11 cellular contexts compared by ENCODE assay signal in genomic region chr3:46717447-46718231, GRCh38. TPM values are rescaled to one million over a fixed set of nuclear protein-coding genes. Genes with fewer than 3 reads are reported as not detected.
DNase-seq lines count a peak whose midpoint lies in the region; ATAC-seq and TF ChIP-seq lines count a peak whose summit lies in the region.
"Had no signal": no experiment of that assay in that cellular context is flagged by ENCODE, and none has a peak within 500 bp of the region (broad histone marks: within the 10 kb centered on the region; RNA-seq: fewer than 3 reads in every experiment).

A gene with protein sequence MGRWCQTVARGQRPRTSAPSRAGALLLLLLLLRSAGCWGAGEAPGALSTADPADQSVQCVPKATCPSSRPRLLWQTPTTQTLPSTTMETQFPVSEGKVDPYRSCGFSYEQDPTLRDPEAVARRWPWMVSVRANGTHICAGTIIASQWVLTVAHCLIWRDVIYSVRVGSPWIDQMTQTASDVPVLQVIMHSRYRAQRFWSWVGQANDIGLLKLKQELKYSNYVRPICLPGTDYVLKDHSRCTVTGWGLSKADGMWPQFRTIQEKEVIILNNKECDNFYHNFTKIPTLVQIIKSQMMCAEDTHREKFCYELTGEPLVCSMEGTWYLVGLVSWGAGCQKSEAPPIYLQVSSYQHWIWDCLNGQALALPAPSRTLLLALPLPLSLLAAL (minus strand): TSS chr3:46717869. CDS start chr3:46717824, 45 bp downstream.

- no peak for ATAC-seq in thoracic aorta (ENCODE audit: insufficient number of reproducible peaks, low FRiP score, low read depth)

- no peaks in the 10 kb centered on the region for H3K4me1 Mint-ChIP-seq in activated naive CD4-positive, alpha-beta T cell treated with anti-CD3 and anti-CD28 coated beads, Interleukin-2, amount 10 ng/mL, durations not matched to agents 7 days and 5 days

- no peaks in the 10 kb centered on the region for H3K27me3 ChIP-seq in thoracic aorta (replicated peaks; ENCODE audit: insufficient read depth)

- no peak within 1 kb of the TSS for H3K27ac Mint-ChIP-seq in activated naive CD4-positive, alpha-beta T cell treated with anti-CD3 and anti-CD28 coated beads, Interleukin-2, amount 10 ng/mL, durations not matched to agents 7 days and 5 days

- H3K27ac ChIP-seq in VCaP: no peak within 1 kb of the TSS
- H3K27ac ChIP-seq in thoracic aorta: no peak within 1 kb of the TSS

- no peaks in the 10 kb centered on the region for H3K9me3 Mint-ChIP-seq in activated naive CD4-positive, alpha-beta T cell treated with anti-CD3 and anti-CD28 coated beads, Interleukin-2, amount 10 ng/mL, durations not matched to agents 7 days and 5 days

- H3K36me3 ChIP-seq in thoracic aorta: no peaks in the 10 kb centered on the region

- no peak within 1 kb of the TSS for H3K4me3 ChIP-seq in thoracic aorta

- peaks cover 43% of the 10 kb centered on the region for H3K27me3 Mint-ChIP-seq in activated naive CD4-positive, alpha-beta T cell treated with anti-CD3 and anti-CD28 coated beads, Interleukin-2, amount 10 ng/mL, durations not matched to agents 7 days and 5 days

- H3K36me3 Mint-ChIP-seq in activated naive CD4-positive, alpha-beta T cell treated with anti-CD3 and anti-CD28 coated beads, Interleukin-2, amount 10 ng/mL, durations not matched to agents 7 days and 5 days: no peaks in the 10 kb centered on the region

- peak; percentile 36 for DNase-seq in activated naive CD4-positive, alpha-beta T cell treated with anti-CD3 and anti-CD28 coated beads, Interleukin-2, amount 10 ng/mL, durations not matched to agents 7 days and 5 days
- DNase-seq in activated naive CD4-positive, alpha-beta T cell (lab: John Stamatoyannopoulos, UW): no peak
- DNase-seq in islet precursor cell (peak; percentile 51), thoracic aorta (ENCODE audit: low spot score) (no peak), cerebellar cortex (ENCODE audit: low spot score) (no peak), HPDE6-E6E7 (ENCODE audit: extremely low spot score) (no peak), OCI-M2 (lab: John Stamatoyannopoulos, UW; ENCODE audit: unreplicated experiment) (no peak)
- DNase-seq: cortex of kidney, KBM-7 had no signal

- TF ChIP-seq CTCF in VCaP (conservative IDR thresholded peaks at IDR 0.05) (peak; percentile 36), thoracic aorta (IDR thresholded peaks at IDR 0.05) (peak; percentile 22)

- no peaks in the 10 kb centered on the region for H3K9me3 ChIP-seq in thoracic aorta

- H3K4me1 ChIP-seq in thoracic aorta (ENCODE audit: control insufficient read depth in 1 of 2, low read depth in 2 of 2): no peaks in the 10 kb centered on the region

- CTCF ChIA-PET in activated naive CD4-positive, alpha-beta T cell treated with anti-CD3 and anti-CD28 coated beads, Interleukin-2, amount 10 ng/mL, durations not matched to agents 7 days and 5 days (lab: Charles Lee): interaction anchor here (0.6 to 1.5 kb wide), 3 partner anchors 8 to 319 kb away, joined by 3 to 5 read pairs (median 5); no protein-coding TSS in a partner anchor

- no peak within 1 kb of the TSS for H3K4me3 Mint-ChIP-seq in activated naive CD4-positive, alpha-beta T cell treated with anti-CD3 and anti-CD28 coated beads, Interleukin-2, amount 10 ng/mL, durations not matched to agents 7 days and 5 days
- H3K4me3 Mint-ChIP-seq: CD4-positive, alpha-beta memory T cell had no signal

RNA-seq across cellular contexts. Expression of the gene that starts here (rescaled TPM):
- total RNA-seq in thoracic aorta: under 1 TPM; 0.28 to 0.54 TPM
- total RNA-seq: CD4-positive, alpha-beta memory T cell had no signal

Comparison
In these comparisons a context has a peak if more than half of its experiments do, and no peak if none do; other contexts are left out.
1. DNase-seq: peak in activated naive CD4-positive, alpha-beta T cell treated with anti-CD3 and anti-CD28 coated beads, Interleukin-2, amount 10 ng/mL, durations not matched to agents 7 days and 5 days (single experiment) and islet precursor cell (single experiment); none in activated naive CD4-positive, alpha-beta T cell (0 of 4), thoracic aorta (single experiment), cerebellar cortex (single experiment), HPDE6-E6E7 (single experiment) and OCI-M2 (single experiment).